Comparison of ENCODE assay signal across 20 cellular contexts in the genomic region with DNA sequence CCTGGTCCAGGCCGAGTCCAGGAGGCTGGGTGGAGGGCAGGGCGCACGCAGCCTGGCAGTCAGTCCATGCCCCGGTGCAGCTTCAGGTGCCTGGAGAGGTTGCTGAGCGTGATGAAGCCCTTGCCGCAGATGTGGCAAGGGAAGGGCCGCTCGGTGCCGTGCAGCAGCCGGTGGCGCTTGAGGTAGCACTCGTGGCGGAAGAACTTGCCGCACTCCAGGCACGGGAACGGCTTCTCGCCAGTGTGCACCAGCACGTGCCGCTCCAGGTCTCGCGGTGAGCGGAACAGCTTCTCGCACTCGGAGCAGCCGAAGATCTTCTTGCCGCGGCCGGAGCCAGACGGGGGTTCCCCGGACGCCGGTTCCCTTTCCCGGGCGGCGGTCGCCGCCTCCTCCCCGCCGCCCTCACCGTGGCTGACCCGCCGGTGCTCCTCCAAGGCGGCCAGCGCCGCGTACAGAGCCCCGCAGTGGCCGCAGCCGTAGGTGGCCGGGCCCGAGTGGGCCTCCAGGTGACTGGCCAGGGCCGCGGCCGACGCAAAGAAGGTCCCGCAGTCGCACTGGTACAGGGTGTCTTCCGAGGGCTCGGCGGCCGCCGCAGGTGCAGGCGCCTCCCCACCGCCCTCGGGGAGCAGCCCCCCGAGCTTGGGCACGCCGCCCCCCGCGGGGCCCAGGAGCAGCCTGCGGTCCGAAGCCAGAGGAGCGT.
"Had no signal": no experiment of that assay in that cellular context is flagged by ENCODE, and none has a peak within 500 bp of the region (broad histone marks: within the 10 kb centered on the region; RNA-seq: fewer than 3 reads in every experiment).

No MANE protein-coding gene starts in this region.

- H3K4me2 ChIP-seq: smooth muscle cell had no signal

- H3K27me3 ChIP-seq: esophagus squamous epithelium, gastroesophageal sphincter, ovary, suprapubic skin, upper lobe of left lung, uterus had no signal

- DNase-seq: effector memory CD8-positive, alpha-beta T cell; esophagus squamous epithelium; foreskin fibroblast; glutamatergic neuron; kidney; left colon; mucosa of descending colon; naive thymus-derived CD8-positive, alpha-beta T cell; stimulated activated CD4-positive, alpha-beta T cell treated with anti-CD3 and anti-CD28 coated beads, Interleukin-2, amount 100 ng/mL, for 48 hours; stimulated activated naive CD8-positive, alpha-beta T cell treated with anti-CD3 and anti-CD28 coated beads, Interleukin-15, Interleukin-2, amounts not matched to agents 100 U/mL and 50 U/mL, for 24 hours; tibial artery; uterus had no signal

- FAIRE-seq: colon, kidney had no signal

- H3K4me3 ChIP-seq: esophagus squamous epithelium, gastroesophageal sphincter, mucosa of descending colon, ovary, smooth muscle cell, suprapubic skin, tibial artery, upper lobe of left lung, uterus had no signal

- H3K27ac ChIP-seq: epithelial cell of prostate, esophagus squamous epithelium, gastroesophageal sphincter, ovary, suprapubic skin, tibial artery, upper lobe of left lung, uterus had no signal

- H3K9me3 ChIP-seq: esophagus squamous epithelium, gastroesophageal sphincter, mucosa of descending colon, ovary, suprapubic skin, tibial artery, upper lobe of left lung, uterus had no signal

- H3K36me3 ChIP-seq: ovary, uterus had no signal

- H3K4me1 ChIP-seq: uterus had no signal

- ATAC-seq: effector memory CD8-positive, alpha-beta T cell; gastroesophageal sphincter; left colon; mucosa of descending colon; naive thymus-derived CD8-positive, alpha-beta T cell; right cardiac atrium; stimulated activated naive CD8-positive, alpha-beta T cell treated with anti-CD3 and anti-CD28 coated beads, Interleukin-15, Interleukin-2, amounts not matched to agents 100 U/mL and 50 U/mL, for 24 hours had no signal
